2 cellular contexts compared by ENCODE assay signal in genomic region chr6:68709882-68710281, GRCh38.
TF ChIP-seq lines count a peak whose summit lies in the region.

No MANE protein-coding gene starts in this region.

TF ChIP-seq in GM23338, 12 proteins besides CTCF, POLR2A, EP300 and RAD21 (continued from another document):
- TF ChIP-seq ZNF462 (CRISPR knock-in tag; IDR thresholded peaks at IDR 0.05) (no peak), ZNF331 (CRISPR knock-in tag; IDR thresholded peaks at IDR 0.05; ENCODE audit: low read depth) (no peak), EZH2phosphoT487 (IDR thresholded peaks at IDR 0.05; ENCODE audit: unreplicated experiment) (no peak), JUNB (IDR thresholded peaks at IDR 0.05; ENCODE audit: unreplicated experiment) (no peak), ZNF114 (CRISPR knock-in tag; IDR thresholded peaks at IDR 0.05) (no peak), REST (IDR thresholded peaks at IDR 0.05; ENCODE audit: unreplicated experiment) (no peak), NANOG (IDR thresholded peaks at IDR 0.05; ENCODE audit: borderline replicate concordance) (no peak)

TF ChIP-seq in K562, 482 proteins besides CTCF, POLR2A, EP300 and RAD21 (continued from another document):
- no peak for TF ChIP-seq ZNF407 (IDR thresholded peaks at IDR 0.05; ENCODE audit: low read depth)
- no peak for TF ChIP-seq E2F5 (CRISPR knock-in tag; IDR thresholded peaks at IDR 0.05)
- no peak for TF ChIP-seq ZNF121 (CRISPR knock-in tag; conservative IDR thresholded peaks at IDR 0.05)
- no peak for TF ChIP-seq ZNF431 (CRISPR knock-in tag; IDR thresholded peaks at IDR 0.05)
- TF ChIP-seq YBX1 (IDR thresholded peaks at IDR 0.05), result no peak
